ENCODE assay signal across 8 cellular contexts in the genomic region with DNA sequence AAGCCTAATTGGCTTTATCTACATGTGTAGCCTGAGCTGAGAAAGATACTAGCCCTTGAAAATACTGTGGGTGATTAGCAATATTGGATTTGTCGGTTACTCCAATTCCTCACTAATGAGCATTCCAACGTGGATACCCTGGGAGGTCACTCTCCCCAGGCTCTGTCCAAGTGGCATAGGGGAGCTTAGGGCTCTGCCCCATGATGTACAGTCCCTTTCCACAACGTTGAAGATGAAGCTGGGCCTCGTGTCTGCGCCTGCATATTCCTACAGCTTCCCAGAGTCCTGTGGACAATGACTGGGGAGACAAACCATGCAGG. TPM values are rescaled to one million over a fixed set of nuclear protein-coding genes. Genes with fewer than 3 reads are reported as not detected.
DNase-seq lines count a peak whose midpoint lies in the region; ATAC-seq and TF ChIP-seq lines count a peak whose summit lies in the region.

No MANE protein-coding gene starts in this region.

- H3K4me3 ChIP-seq in Panc1 (ENCODE audit: low read depth in 2 of 2, low read length in 2 of 2) (peak overlapping the region; percentile 81 to 96), sigmoid colon (peak overlapping the region in 2 of 4 donors; percentile 65 to 77)
- no peak overlapping the region for H3K4me3 ChIP-seq in effector memory CD4-positive, alpha-beta T cell (ENCODE audit: insufficient read depth, low read depth, low read length, poor library complexity, severe bottlenecking)

- POLR2A ChIA-PET in Panc1 (lab: Charles Lee), result interaction anchor here (0.5 to 1.5 kb wide), 4 partner anchors 10 to 123 kb away, joined by 3 to 7 read pairs (median 4); no protein-coding TSS in a partner anchor

- no TSS peak for BruUV-seq in Panc1 (replicated peaks; lab: Mats Ljungman, UMichigan)

- intact Hi-C loops in Panc1 (cut with micrococcal nuclease; ENCODE audit: unreplicated experiment) (no loop called here), sigmoid colon (cut with DNase I) (loop anchor here (5.0 to 10.0 kb wide), 3 partner anchors 136 to 274 kb away; partner anchors contain the start of genes ATP5IF1, DNAJC8 and RNU11)

- in situ Hi-C loops in Panc1 (cut with HindIII; ENCODE audit: low pct_unique_long_range_greater_than_20kb, low sequenced_read_pairs), result no loop called here

- DNase-seq in Panc1 (ENCODE audit: low read depth, low spot score) (no peak), sigmoid colon (no peak), NCI-H1105 treated with DMSO at 0.1 percent for 48 hours (lab: John Stamatoyannopoulos, UW) (no peak), NCI-H510A treated with DMSO at 0.1 percent for 48 hours (lab: John Stamatoyannopoulos, UW) (no peak)
- DNase-seq in effector memory CD4-positive, alpha-beta T cell, result no peak

- H3K9me3 ChIP-seq in Panc1 (ENCODE audit: control insufficient read depth, insufficient read depth, low read depth, low read length) (no peaks in the 10 kb centered on the region), sigmoid colon (no peaks in the 10 kb centered on the region)
- H3K9me3 ChIP-seq in effector memory CD4-positive, alpha-beta T cell (ENCODE audit: control insufficient read depth, low read length), result no peaks in the 10 kb centered on the region

- H3K27me3 ChIP-seq in Panc1 (ENCODE audit: control insufficient read depth, insufficient read depth, low read length) (no peaks in the 10 kb centered on the region), sigmoid colon (no peaks in the 10 kb centered on the region)
- no peaks in the 10 kb centered on the region for H3K27me3 ChIP-seq in effector memory CD4-positive, alpha-beta T cell (replicated peaks; ENCODE audit: control insufficient read depth, insufficient read depth, low read length, poor library complexity, severe bottlenecking)

- H3K4me1 ChIP-seq in Panc1 (ENCODE audit: control insufficient read depth, insufficient read depth, low read length), result peaks cover 34% of the 10 kb centered on the region
- H3K4me1 ChIP-seq in effector memory CD4-positive, alpha-beta T cell (ENCODE audit: control insufficient read depth, insufficient read depth, low read length, poor library complexity, severe bottlenecking), result peaks cover 48% of the 10 kb centered on the region
- peaks cover 5 to 65% (median 60%) of the 10 kb centered on the region in 4 donors for H3K4me1 ChIP-seq in sigmoid colon

- ATAC-seq in Panc1 (no peak), GM18873 (IDR thresholded peaks at IDR 0.05; ENCODE audit: low FRiP score, unreplicated experiment) (no peak), GM21360 (IDR thresholded peaks at IDR 0.05; ENCODE audit: unreplicated experiment) (no peak)

- TF ChIP-seq EP300 in sigmoid colon (IDR thresholded peaks at IDR 0.05), result no peak

- H3K27ac ChIP-seq in Panc1 (ENCODE audit: low read length), result peak overlapping the region; percentile 100
- H3K27ac ChIP-seq in effector memory CD4-positive, alpha-beta T cell (ENCODE audit: insufficient read depth, low read length, poor library complexity, severe bottlenecking), result peak overlapping the region; percentile 46
- peak overlapping the region in 3 of 4 donors; percentile 90 to 93 (median 91) for H3K27ac ChIP-seq in sigmoid colon

- TF ChIP-seq POLR2A in GM10847 (IDR thresholded peaks at IDR 0.05; ENCODE audit: extremely low read depth, insufficient read length), result peak; percentile 8
- TF ChIP-seq POLR2A in sigmoid colon (IDR thresholded peaks at IDR 0.05), result no peak

- TF ChIP-seq CTCF in Panc1 (IDR thresholded peaks at IDR 0.05) (no peak), sigmoid colon (IDR thresholded peaks at IDR 0.05) (no peak)

- H3K36me3 ChIP-seq in Panc1 (ENCODE audit: control insufficient read depth, insufficient read depth, low read length), result peaks cover 36% of the 10 kb centered on the region
- peaks cover 22% of the 10 kb centered on the region for H3K36me3 ChIP-seq in effector memory CD4-positive, alpha-beta T cell (ENCODE audit: control insufficient read depth, insufficient read depth, low read length)
- H3K36me3 ChIP-seq in sigmoid colon, result peaks cover 21 to 56% (median 39%) of the 10 kb centered on the region in 4 donors

- 25 to 27% methylated on average over 5 of the region's 5 CpGs for WGBS in sigmoid colon, 2 donors

- CTCF ChIA-PET in Panc1 (lab: Charles Lee), result no interaction called here

RNA-seq across cellular contexts. Expression of gene RCC1, which starts 2.6 kb away (rescaled TPM):
- total RNA-seq in Panc1 (2021; ENCODE audit: unreplicated experiment) (61.2 TPM), sigmoid colon (10 to 100 TPM in 3 of 4 donors, 1 to 10 TPM in 1; 8.9 to 18.8 (median 10.8) TPM)
- 57.8 TPM for polyA plus RNA-seq in Panc1 (2012; ENCODE audit: insufficient read length)
- 10 to 100 TPM; 25.2 to 64.2 (median 26.8) TPM for polyA plus RNA-seq in sigmoid colon

RNA-seq across cellular contexts. Expression of gene TRNAU1AP, which starts 44.5 kb away (rescaled TPM):
- total RNA-seq in Panc1 (2021; ENCODE audit: unreplicated experiment), result 39.1 TPM
- polyA plus RNA-seq in Panc1 (2012; ENCODE audit: insufficient read length), result 21.7 TPM
- 10 to 100 TPM; 20.0 to 36.5 (median 29.9) TPM for total RNA-seq in sigmoid colon
- 10 to 100 TPM; 14.1 to 27.6 (median 19.5) TPM for polyA plus RNA-seq in sigmoid colon

Comparison
In these comparisons a context has a peak if more than half of its experiments do, and no peak if none do; other contexts are left out.
1. H3K27ac ChIP-seq: peak in every context shown above with its lines; median percentile 100 in Panc1; 91 in sigmoid colon; 46 in effector memory CD4-positive, alpha-beta T cell.